ENCODE assay signal across 8 cellular contexts in genomic region chr15:52233405-52233804, GRCh38. TPM values are rescaled to one million over a fixed set of nuclear protein-coding genes. Genes with fewer than 3 reads are reported as not detected.
DNase-seq lines count a peak whose midpoint lies in the region; ATAC-seq, FAIRE-seq and TF ChIP-seq lines count a peak whose summit lies in the region.

No MANE protein-coding gene starts in this region.

- H3K4me3 ChIP-seq in small intestine (ENCODE audit: low read depth in 1 of 2, low read length in 2 of 2) (no peak overlapping the region), MM.1S (ENCODE audit: low read length) (no peak overlapping the region)

- no peak for TF ChIP-seq CTCF in MM.1S (IDR thresholded peaks at IDR 0.05; ENCODE audit: low read length)

- no peak overlapping the region for H2AFZ ChIP-seq in MM.1S (ENCODE audit: low read length)

- H3K9me3 Mint-ChIP-seq in memory B cell, result no peaks in the 10 kb centered on the region

- no peaks in the 10 kb centered on the region for H3K27me3 Mint-ChIP-seq in memory B cell

- H3K4me1 ChIP-seq in small intestine (ENCODE audit: control insufficient read depth in 2 of 2, insufficient read depth in 1 of 2, low read depth in 1 of 2, low read length in 1 of 2), result no peaks in the 10 kb centered on the region
- H3K4me1 ChIP-seq in MM.1S (ENCODE audit: low read length), result no peaks in the 10 kb centered on the region

- H3K4me1 Mint-ChIP-seq in memory B cell, result peaks cover 40% of the 10 kb centered on the region

- H3K27ac ChIP-seq in small intestine (ENCODE audit: low read depth in 1 of 2, low read length in 1 of 2) (peak overlapping the region in 1 of 2 donors; percentile 53), MM.1S (ENCODE audit: low read length) (no peak overlapping the region)

- H3K9ac ChIP-seq in MM.1S (ENCODE audit: low read length), result no peak overlapping the region

- ATAC-seq in GM21526 (IDR thresholded peaks at IDR 0.05; ENCODE audit: low FRiP score, unreplicated experiment), result peak; percentile 33
- ATAC-seq in memory B cell (ENCODE audit: low read depth), result peak; percentile 51

- 51 to 65% (median 61%) methylated on average over 4 of the region's 4 CpGs for WGBS in small intestine, 3 donors

- H3K36me3 ChIP-seq in small intestine (ENCODE audit: control insufficient read depth in 2 of 2, insufficient read depth in 2 of 2, low read length in 2 of 2) (no peaks in the 10 kb centered on the region), MM.1S (replicated peaks; ENCODE audit: insufficient read depth, low read length) (no peaks in the 10 kb centered on the region)

- no peaks in the 10 kb centered on the region for H3K79me2 ChIP-seq in MM.1S (ENCODE audit: low read length)

- H3K9me3 ChIP-seq in small intestine (ENCODE audit: control insufficient read depth, low read depth) (no peaks in the 10 kb centered on the region), MM.1S (replicated peaks; ENCODE audit: insufficient read depth, low read length) (no peaks in the 10 kb centered on the region)

- FAIRE-seq in small intestine (lab: Jason Lieb, UNC) (no peak), H54 (lab: Jason Lieb, UNC) (no peak)

- H3K4me2 ChIP-seq in MM.1S (ENCODE audit: low read depth, low read length), result no peak overlapping the region

- H3F3A ChIP-seq in MM.1S (ENCODE audit: insufficient read depth, low read length), result 0 out of 2 replicates have a peak, but pooled peaks cover 4% of the 10 kb centered on the region

- H3K36me3 Mint-ChIP-seq in memory B cell, result peaks cover 1% of the 10 kb centered on the region

- DNase-seq in GM03348 (ENCODE audit: low spot score), result peak; percentile 32
- peak; percentile 34 to 81 for DNase-seq in NOMO-1 (lab: John Stamatoyannopoulos, UW; ENCODE audit: unreplicated experiment in 2 of 2)
- DNase-seq in memory B cell (ENCODE audit: low spot score in 2 of 2), result peak; percentile 51 to 53
- DNase-seq in small intestine, result no peak
- no peak for DNase-seq in GM19238 (ENCODE audit: insufficient read length, low spot score)
- no peak for DNase-seq in H54 (ENCODE audit: insufficient read length, low spot score)
- DNase-seq in MM.1S, result no peak

- peak overlapping the region; percentile 87 for H3K4me3 Mint-ChIP-seq in memory B cell

- peak overlapping the region; percentile 92 for H3K27ac Mint-ChIP-seq in memory B cell

- no peaks in the 10 kb centered on the region for H3K9me2 ChIP-seq in MM.1S (replicated peaks; ENCODE audit: insufficient read depth, low read length)

- TF ChIP-seq POLR2A in H54 (IDR thresholded peaks at IDR 0.05; ENCODE audit: low read depth, low read length), result no peak

- no peaks in the 10 kb centered on the region for H4K20me1 ChIP-seq in MM.1S (ENCODE audit: insufficient read depth, low read length)

- H3K27me3 ChIP-seq in small intestine (ENCODE audit: control insufficient read depth in 2 of 2, insufficient read depth in 2 of 2, low read length in 2 of 2) (no peaks in the 10 kb centered on the region), MM.1S (replicated peaks; ENCODE audit: insufficient read depth, low read length) (no peaks in the 10 kb centered on the region)

RNA-seq across cellular contexts. Expression of gene GNB5, which starts 42.2 kb away (rescaled TPM):
- 1 to 10 TPM; 1.3 to 10.0 (median 3.0) TPM for polyA plus RNA-seq in small intestine

Comparison
In these comparisons a context has a peak if more than half of its experiments do, and no peak if none do; other contexts are left out.
1. DNase-seq: peak in GM03348 (single experiment), NOMO-1 (2 of 2) and memory B cell (2 of 2); none in small intestine (single experiment), GM19238 (single experiment), H54 (single experiment) and MM.1S (single experiment).